ENCODE assay signal across 8 cellular contexts in the genomic region with DNA sequence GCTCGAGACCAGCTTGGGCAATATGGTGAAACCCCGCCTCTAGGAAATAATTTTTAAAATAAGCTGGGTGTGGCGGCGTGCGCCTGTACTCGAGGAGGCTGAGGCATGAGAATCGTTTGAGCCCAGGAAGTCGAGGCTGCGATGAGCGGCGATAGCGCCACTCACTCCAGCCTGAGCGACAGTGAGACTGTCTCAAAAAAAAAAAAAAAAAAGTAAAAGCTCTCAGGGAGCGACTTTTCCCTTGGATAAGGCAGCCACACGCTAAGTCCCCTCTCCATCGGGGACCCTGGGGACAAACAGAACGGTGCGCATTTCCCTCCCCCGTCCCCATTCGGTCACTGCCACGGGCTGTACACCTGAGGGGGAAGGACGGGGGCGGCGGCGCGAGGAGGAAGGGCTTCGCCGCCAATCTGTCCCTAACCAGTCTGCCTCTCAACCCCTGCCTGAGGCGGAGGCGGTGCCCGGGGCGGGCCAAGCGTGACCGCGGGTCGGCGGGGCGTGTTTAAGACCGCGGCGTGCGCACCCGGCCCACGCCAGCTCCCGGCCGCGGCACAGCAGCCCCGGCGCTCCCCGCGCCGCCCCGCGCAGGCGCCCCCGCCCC. TPM values are rescaled to one million over a fixed set of nuclear protein-coding genes. Genes with fewer than 3 reads are reported as not detected.
DNase-seq lines count a peak whose midpoint lies in the region; ATAC-seq, FAIRE-seq and TF ChIP-seq lines count a peak whose summit lies in the region.

A gene (plus strand): TSS at position 531 of the 601 bp plus-strand sequence. CDS start 107 bp downstream, outside the sequence.

- BruUV-seq in endothelial cell of umbilical vein (replicated peaks; lab: Mats Ljungman, UMichigan): no TSS peak

- H2AFZ ChIP-seq in endothelial cell of umbilical vein (ENCODE audit: low read depth, low read length): peak within 1 kb of the TSS; percentile 89

- H3K36me3 ChIP-seq in endothelial cell of umbilical vein (ENCODE audit: control insufficient read depth in 2 of 2, extremely low read depth in 1 of 2, insufficient read depth in 2 of 2, low read length in 2 of 2): no peaks in the 10 kb centered on the region

- H3K27ac ChIP-seq in endothelial cell of umbilical vein (ENCODE audit: insufficient read depth, low read depth, low read length): peak within 1 kb of the TSS; percentile 75

- intact Hi-C loops in endothelial cell of umbilical vein (cut with micrococcal nuclease): loop anchor here (2.0 to 5.0 kb wide), 4 partner anchors 31 to 991 kb away; a partner anchor contains a TSS

- H3K9me3 ChIP-seq in endothelial cell of umbilical vein (replicated peaks; ENCODE audit: control insufficient read depth, insufficient read depth, low read length) (no peaks in the 10 kb centered on the region), mononuclear cell (ENCODE audit: low read depth, low read length) (no peaks in the 10 kb centered on the region)

- TF ChIP-seq POLR2A in GM12892 (IDR thresholded peaks at IDR 0.05; ENCODE audit: low read depth, low read length): no peak
- no peak for TF ChIP-seq POLR2A in endothelial cell of umbilical vein (IDR thresholded peaks at IDR 0.05; ENCODE audit: low read depth, low read length)

- dilution Hi-C loops in endothelial cell of umbilical vein (cut with MboI; ENCODE audit: extremely low pct_ligation_motif_present, low sequenced_read_pairs): no loop called here

- H4K20me1 ChIP-seq in endothelial cell of umbilical vein (replicated peaks; ENCODE audit: control insufficient read depth, extremely low read depth, insufficient read depth, low read length): no peaks in the 10 kb centered on the region

- H3K4me3 ChIP-seq in endothelial cell of umbilical vein (replicated peaks in 1 of 3; ENCODE audit: insufficient read depth in 1 of 3, low read depth in 1 of 3, low read length in 3 of 3) (peak within 1 kb of the TSS; percentile 63 to 97 (median 73)), mononuclear cell (ENCODE audit: low read length) (peak within 1 kb of the TSS; percentile 54)

- CTCF ChIA-PET in endothelial cell of umbilical vein (lab: Charles Lee): interaction anchor here (0.8 to 5.4 kb wide), 10 partner anchors 8 to 48 kb away, joined by 3 to 35 read pairs (median 8); no protein-coding TSS in a partner anchor

- ATAC-seq in HG02642 (IDR thresholded peaks at IDR 0.05; ENCODE audit: poor library complexity, unreplicated experiment): peak; percentile 72

- H3K4me2 ChIP-seq in endothelial cell of umbilical vein (ENCODE audit: insufficient read depth, low read length): peak within 1 kb of the TSS; percentile 90

- H3K9me1 ChIP-seq in endothelial cell of umbilical vein (replicated peaks; ENCODE audit: control insufficient read depth, extremely low read depth, insufficient read depth, low read length): no peaks in the 10 kb centered on the region

- peak; percentile 71 for DNase-seq in GM12892 (ENCODE audit: insufficient read length)
- peak; percentile 34 for DNase-seq in NCI-H526 treated with DMSO at 0.1 percent for 48 hours (lab: John Stamatoyannopoulos, UW)
- peak; percentile 85 for DNase-seq in activated CD8-positive, alpha-beta memory T cell treated with anti-CD3 and anti-CD28 coated beads, Interleukin-2, amount 50 U/mL, for 48 hours
- DNase-seq in endothelial cell of umbilical vein (ENCODE audit: low read depth, low spot score): peak; percentile 81
- DNase-seq in stimulated activated CD8-positive, alpha-beta memory T cell treated with anti-CD3 and anti-CD28 coated beads, Interleukin-4, amount 100 ng/mL, for 1 hour (ENCODE audit: low read depth in 2 of 2, low spot score in 1 of 2): peak; percentile 33 to 54
- DNase-seq in NCI-H2107 treated with DMSO at 0.1 percent for 48 hours (lab: John Stamatoyannopoulos, UW; ENCODE audit: unreplicated experiment): no peak

- H3K79me2 ChIP-seq in endothelial cell of umbilical vein (ENCODE audit: control insufficient read depth, insufficient read depth, low read length): no peaks in the 10 kb centered on the region

- peak; percentile 50 for FAIRE-seq in GM12892 (lab: Jason Lieb, UNC)
- FAIRE-seq in endothelial cell of umbilical vein (lab: Jason Lieb, UNC): peak; percentile 43

- POLR2A ChIA-PET in endothelial cell of umbilical vein (lab: Charles Lee): no interaction called here

- no peak for TF ChIP-seq CTCF in endothelial cell of umbilical vein (IDR thresholded peaks at IDR 0.05; ENCODE audit: extremely low read depth in 1 of 2, insufficient read depth in 1 of 2, low read depth in 1 of 2, low read length in 2 of 2)

- no peaks in the 10 kb centered on the region for H3K27me3 ChIP-seq in endothelial cell of umbilical vein (ENCODE audit: control insufficient read depth in 2 of 2, insufficient read depth in 2 of 2, low read length in 2 of 2)
- peaks cover 8% of the 10 kb centered on the region for H3K27me3 ChIP-seq in mononuclear cell (ENCODE audit: insufficient read depth, low read length)

- peaks cover 32% of the 10 kb centered on the region for H3K4me1 ChIP-seq in endothelial cell of umbilical vein (ENCODE audit: control insufficient read depth, extremely low read depth, insufficient read depth, low read length)
- peaks cover 38% of the 10 kb centered on the region for H3K4me1 ChIP-seq in mononuclear cell (ENCODE audit: insufficient read depth, low read length)

- peak within 1 kb of the TSS; percentile 76 for H3K9ac ChIP-seq in endothelial cell of umbilical vein (replicated peaks; ENCODE audit: extremely low read depth, insufficient read depth, low read length)

TF ChIP-seq in endothelial cell of umbilical vein, 7 proteins besides CTCF, POLR2A, EP300 and RAD21:
- TF ChIP-seq POLR2AphosphoS5 (IDR thresholded peaks at IDR 0.05; ENCODE audit: insufficient read depth, low read depth, low read length): peak; percentile 38
- TF ChIP-seq JUN (IDR thresholded peaks at IDR 0.05; ENCODE audit: borderline replicate concordance, insufficient read depth, insufficient read length, low read depth): no peak

RNA-seq across cellular contexts. Expression of the gene that starts here (rescaled TPM):
- 9.7 TPM for polyA plus RNA-seq in GM12892 (2012; ENCODE audit: missing spikeins)
- 36.3 and 43.2 TPM in 2 replicates for total RNA-seq in endothelial cell of umbilical vein
- polyA plus RNA-seq in endothelial cell of umbilical vein: 58.7 and 64.0 TPM in 2 replicates
- 57.6 and 61.4 TPM in 2 replicates for polyA plus RNA-seq in endothelial cell of umbilical vein (2011; cell fraction: cytosol; rRNA removed)
- polyA plus RNA-seq in endothelial cell of umbilical vein (2011; cell fraction: nucleus; rRNA removed): 33.5 and 37.9 TPM in 2 replicates
- 23.4 and 30.6 TPM in 2 replicates for polyA plus RNA-seq in endothelial cell of umbilical vein (2012)
- 52.9 and 54.1 TPM in 2 replicates for polyA minus RNA-seq in endothelial cell of umbilical vein
- not detected for polyA minus RNA-seq in endothelial cell of umbilical vein (2011; cell fraction: cytosol; rRNA and poly(A)+ RNA removed)
- polyA minus RNA-seq in endothelial cell of umbilical vein (2011; cell fraction: nucleus; rRNA and poly(A)+ RNA removed): 24.2 and 26.7 TPM in 2 replicates
- total RNA-seq in mononuclear cell: 6.2 TPM
